ENCODE assay signal across 16 cellular contexts in the genomic region with DNA sequence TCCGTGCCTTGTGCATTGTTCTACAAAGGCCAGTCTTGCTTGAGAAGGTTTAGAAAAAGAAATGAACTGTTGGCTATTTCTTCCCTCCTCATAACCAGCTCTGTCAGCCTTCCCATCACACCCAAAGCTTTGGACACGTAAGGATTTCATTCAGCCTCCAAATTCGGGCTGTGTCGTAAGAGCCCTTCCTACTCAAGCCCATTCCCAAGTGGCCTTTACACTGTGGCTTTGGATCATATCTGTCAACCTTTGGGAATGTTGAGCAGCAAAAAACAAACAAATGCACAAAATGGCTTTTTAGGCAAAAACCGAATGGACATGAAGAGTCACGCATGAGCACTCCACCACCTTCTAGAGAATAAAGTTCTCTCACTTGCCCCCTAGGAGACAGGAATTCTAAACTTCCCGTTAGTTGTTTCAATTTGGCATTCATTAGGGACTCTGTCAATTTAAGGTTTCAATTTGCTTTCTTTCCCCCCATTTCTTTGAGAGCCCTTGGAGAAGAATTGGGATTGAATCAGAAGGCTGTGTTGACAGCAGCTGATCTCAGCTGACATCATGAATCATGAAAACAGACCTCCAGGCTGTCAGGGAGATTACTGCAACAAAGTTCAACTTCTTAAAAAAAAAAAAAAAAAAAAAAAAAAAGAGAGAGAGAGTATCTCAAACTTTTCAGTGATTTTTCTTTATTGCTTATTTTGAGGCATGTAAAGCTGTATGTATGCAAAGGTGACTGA.
A peak's percentile ranks its signal among the peaks of the same experiment; 100 is the strongest.
DNase-seq lines count a peak whose midpoint lies in the region; ATAC-seq and TF ChIP-seq lines count a peak whose summit lies in the region.
"Had no signal": no experiment of that assay in that cellular context is flagged by ENCODE, and none has a peak within 500 bp of the region (broad histone marks: within the 10 kb centered on the region; RNA-seq: fewer than 3 reads in every experiment).

No MANE protein-coding gene starts in this region.

- H3K27me3 Mint-ChIP-seq in nephron (ENCODE audit: low read depth) = no peaks in the 10 kb centered on the region
- no peaks in the 10 kb centered on the region for H3K27me3 Mint-ChIP-seq in stimulated activated naive CD8-positive, alpha-beta T cell treated with anti-CD3 and anti-CD28 coated beads, Interleukin-15, amount 100 ng/mL, for 72 hours

- CTCF ChIA-PET in Panc1 (lab: Charles Lee) = no interaction called here

- H3K79me2 ChIP-seq in fibroblast of lung (ENCODE audit: control insufficient read depth, insufficient read depth, low read length) = no peaks in the 10 kb centered on the region

- no peak overlapping the region; the same call in 1 of the 2 replicates for H3K4me3 ChIP-seq in AG10803 (ENCODE audit: low read length)
- no peak overlapping the region for H3K4me3 ChIP-seq in Panc1 (ENCODE audit: low read depth in 2 of 2, low read length in 2 of 2)
- no peak overlapping the region for H3K4me3 ChIP-seq in fibroblast of lung (replicated peaks in 1 of 4; ENCODE audit: control extremely low read depth in 1 of 4, insufficient read depth in 1 of 4, low read depth in 3 of 4, low read length in 4 of 4)
- H3K4me3 ChIP-seq: ovary had no signal

- H3K9me3 ChIP-seq in Panc1 (ENCODE audit: control insufficient read depth, insufficient read depth, low read depth, low read length) (no peaks in the 10 kb centered on the region), fibroblast of lung (ENCODE audit: control insufficient read depth, insufficient read depth, low read depth, low read length) (no peaks in the 10 kb centered on the region)
- H3K9me3 ChIP-seq: ovary had no signal

- H3K27ac Mint-ChIP-seq in nephron = peak overlapping the region; percentile 62 to 76 (median 69)
- no peak overlapping the region for H3K27ac Mint-ChIP-seq in stimulated activated naive CD8-positive, alpha-beta T cell treated with anti-CD3 and anti-CD28 coated beads, Interleukin-15, amount 100 ng/mL, for 72 hours
- H3K27ac Mint-ChIP-seq: activated CD4-positive, alpha-beta T cell treated with anti-CD3 and anti-CD28 coated beads for 36 hours; memory B cell had no signal

- peak overlapping the region; percentile 52 for H3K4me2 ChIP-seq in fibroblast of lung (ENCODE audit: extremely low read depth, insufficient read depth, low read length)

- H3K27me3 ChIP-seq in Panc1 (ENCODE audit: control insufficient read depth, insufficient read depth, low read length) (no peaks in the 10 kb centered on the region), fibroblast of lung (ENCODE audit: control insufficient read depth, insufficient read depth, low read length) (no peaks in the 10 kb centered on the region)
- H3K27me3 ChIP-seq: ovary had no signal

- no peak overlapping the region for H3K9ac ChIP-seq in fibroblast of lung (ENCODE audit: insufficient read depth, low read length)

- in situ Hi-C loops in Panc1 (cut with HindIII; ENCODE audit: low pct_unique_long_range_greater_than_20kb, low sequenced_read_pairs) = no loop called here

- BruUV-seq in Panc1 (replicated peaks; lab: Mats Ljungman, UMichigan) = no TSS peak

- no peak for ATAC-seq in Panc1
- no peak for ATAC-seq in stimulated activated naive CD8-positive, alpha-beta T cell treated with anti-CD3 and anti-CD28 coated beads, Interleukin-15, amount 100 ng/mL, for 72 hours
- ATAC-seq: activated CD4-positive, alpha-beta T cell treated with anti-CD3 and anti-CD28 coated beads for 36 hours had no signal

- H3K27ac ChIP-seq in Panc1 (ENCODE audit: low read length) (peak overlapping the region; percentile 18; the same call in 1 of the 2 replicates), fibroblast of lung (ENCODE audit: insufficient read depth, low read length) (no peak overlapping the region)
- H3K27ac ChIP-seq: ovary had no signal

- H3K9me3 Mint-ChIP-seq in nephron = no peaks in the 10 kb centered on the region
- peaks cover 0 to 3% of the 10 kb centered on the region in 2 donors for H3K9me3 Mint-ChIP-seq in stimulated activated naive CD8-positive, alpha-beta T cell treated with anti-CD3 and anti-CD28 coated beads, Interleukin-15, amount 100 ng/mL, for 72 hours

- H3K36me3 ChIP-seq in Panc1 (ENCODE audit: control insufficient read depth, insufficient read depth, low read length) (no peaks in the 10 kb centered on the region), fibroblast of lung (ENCODE audit: control insufficient read depth, insufficient read depth, low read length) (no peaks in the 10 kb centered on the region)
- H3K36me3 ChIP-seq: ovary had no signal

- peaks cover 2% of the 10 kb centered on the region for H4K20me1 ChIP-seq in fibroblast of lung (ENCODE audit: control insufficient read depth, extremely low read depth, insufficient read depth, low read length)

- peak overlapping the region; percentile 32 for H2AFZ ChIP-seq in fibroblast of lung (ENCODE audit: low read length)

- H3K4me1 ChIP-seq in Panc1 (ENCODE audit: control insufficient read depth, insufficient read depth, low read length) = peaks cover 11% of the 10 kb centered on the region; the same call in 1 of the 2 replicates
- H3K4me1 ChIP-seq in fibroblast of lung (ENCODE audit: control insufficient read depth, extremely low read depth, insufficient read depth, low read length) = peaks cover 2% of the 10 kb centered on the region

- DNase-seq in AG10803 (ENCODE audit: low read depth) (peak; percentile 88), Panc1 (ENCODE audit: low read depth, low spot score) (no peak), fibroblast of lung (ENCODE audit: low read depth in 2 of 2) (peak; percentile 15 to 36), RPMI8226 (no peak), iPS-NIHi7 (ENCODE audit: extremely low spot score) (no peak), NCI-H345 (lab: John Stamatoyannopoulos, UW) (no peak)
- DNase-seq in stimulated activated naive CD8-positive, alpha-beta T cell treated with anti-CD3 and anti-CD28 coated beads, Interleukin-15, amount 100 ng/mL, for 72 hours = no peak
- DNase-seq: activated CD4-positive, alpha-beta T cell treated with anti-CD3 and anti-CD28 coated beads for 36 hours; activated T-cell treated with anti-CD3 and anti-CD28 coated beads, Interleukin-2, amount 50 U/mL, for 1 hour; AML-193; DMS79 treated with DMSO at 0.1 percent for 48 hours; effector memory CD4-positive, alpha-beta T cell; NCI-H2171 treated with DMSO at 0.1 percent for 48 hours; ovary had no signal

- peaks cover 53% of the 10 kb centered on the region for H3K4me1 Mint-ChIP-seq in nephron
- peaks cover 5% of the 10 kb centered on the region for H3K4me1 Mint-ChIP-seq in stimulated activated naive CD8-positive, alpha-beta T cell treated with anti-CD3 and anti-CD28 coated beads, Interleukin-15, amount 100 ng/mL, for 72 hours

- TF ChIP-seq CTCF in AG10803 (conservative IDR thresholded peaks at IDR 0.05; ENCODE audit: low read length) = 0 out of 2 replicates have a peak, but pooled peaks have one; percentile 9
- TF ChIP-seq CTCF in Panc1 (IDR thresholded peaks at IDR 0.05) = no peak
- TF ChIP-seq CTCF in fibroblast of lung (conservative IDR thresholded peaks at IDR 0.05 in 1 of 2, IDR thresholded peaks at IDR 0.05 in 1 of 2; ENCODE audit: low read depth in 1 of 2, low read length in 2 of 2) = no peak
- no peak for TF ChIP-seq CTCF in nephron (IDR thresholded peaks at IDR 0.05; ENCODE audit: unreplicated experiment in 3 of 3)

- POLR2A ChIA-PET in Panc1 (lab: Charles Lee) = no interaction called here

- intact Hi-C loops in Panc1 (cut with micrococcal nuclease; ENCODE audit: unreplicated experiment) = no loop called here

- H3K36me3 Mint-ChIP-seq in nephron (ENCODE audit: low read depth) = no peaks in the 10 kb centered on the region

- no peak overlapping the region for H3K4me3 Mint-ChIP-seq in nephron
- H3K4me3 Mint-ChIP-seq in stimulated activated naive CD8-positive, alpha-beta T cell treated with anti-CD3 and anti-CD28 coated beads, Interleukin-15, amount 100 ng/mL, for 72 hours = no peak overlapping the region
- H3K4me3 Mint-ChIP-seq: activated CD4-positive, alpha-beta T cell treated with anti-CD3 and anti-CD28 coated beads for 36 hours; memory B cell had no signal

Comparison
In these comparisons a context has a peak if more than half of its experiments do, and no peak if none do; other contexts are left out.
1. DNase-seq: peak in AG10803 (single experiment) and fibroblast of lung (2 of 2); none in Panc1 (single experiment), stimulated activated naive CD8-positive, alpha-beta T cell treated with anti-CD3 and anti-CD28 coated beads, Interleukin-15, amount 100 ng/mL, for 72 hours (0 of 2), RPMI8226 (single experiment), iPS-NIHi7 (single experiment) and NCI-H345 (single experiment).
2. H3K27ac Mint-ChIP-seq: peak in nephron (3 of 3); none in stimulated activated naive CD8-positive, alpha-beta T cell treated with anti-CD3 and anti-CD28 coated beads, Interleukin-15, amount 100 ng/mL, for 72 hours (0 of 2).